Comparison of ENCODE assay signal across 8 cellular contexts in the genomic region with DNA sequence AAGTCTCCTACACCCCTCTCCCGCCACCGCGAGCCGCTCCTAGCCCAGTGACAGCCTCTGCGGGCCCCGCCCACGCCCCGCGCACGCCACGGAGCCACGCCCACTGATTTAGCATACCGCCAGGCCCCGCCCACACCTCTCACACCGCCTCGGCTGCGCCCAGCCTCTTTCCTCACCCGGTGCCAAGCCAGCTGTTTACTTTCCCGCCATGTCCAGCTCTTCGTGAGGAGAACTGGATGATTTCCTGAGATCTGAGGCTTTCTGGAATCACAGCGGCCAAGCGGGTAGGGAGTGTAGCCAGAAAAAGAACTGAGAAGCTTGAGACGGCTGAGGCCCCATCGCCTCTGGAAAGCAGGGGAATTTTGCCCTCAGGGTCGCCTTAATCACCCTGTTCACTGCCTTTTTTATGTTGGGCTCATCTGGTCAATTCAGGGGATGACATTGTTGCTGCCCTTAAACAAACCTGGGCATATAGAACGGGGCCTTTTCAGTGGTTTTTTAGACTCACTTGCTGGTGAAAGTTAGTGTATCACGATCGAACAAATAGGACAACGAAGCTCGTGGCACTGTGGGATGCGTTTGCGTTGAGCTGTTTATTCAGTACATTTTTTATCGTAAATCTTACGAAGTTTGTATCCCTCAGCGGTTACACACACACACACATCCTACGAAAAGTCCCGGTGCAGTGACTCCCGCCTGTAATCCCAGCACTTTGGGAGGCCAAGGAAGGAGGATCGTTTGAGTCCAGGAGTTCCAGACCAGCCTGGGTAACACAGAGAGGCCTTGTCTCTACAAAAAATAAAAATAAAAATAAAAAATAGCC. TPM values are rescaled to one million over a fixed set of nuclear protein-coding genes. Genes with fewer than 3 reads are reported as not detected.
DNase-seq lines count a peak whose midpoint lies in the region; ATAC-seq and TF ChIP-seq lines count a peak whose summit lies in the region.

A gene with protein sequence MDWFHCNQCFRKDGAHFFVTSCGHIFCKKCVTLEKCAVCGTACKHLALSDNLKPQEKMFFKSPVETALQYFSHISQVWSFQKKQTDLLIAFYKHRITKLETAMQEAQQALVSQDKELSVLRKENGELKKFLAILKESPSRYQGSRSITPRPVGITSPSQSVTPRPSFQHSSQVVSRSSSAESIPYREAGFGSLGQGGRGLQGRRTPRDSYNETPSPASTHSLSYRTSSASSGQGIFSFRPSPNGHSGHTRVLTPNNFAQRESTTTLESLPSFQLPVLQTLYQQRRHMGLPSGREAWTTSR (plus strand): TSS at position 165 of the 823 bp plus-strand sequence. CDS start 2,410 bp downstream, outside the sequence.

- H3K27me3 ChIP-seq in CD4-positive, alpha-beta T cell (ENCODE audit: control insufficient read depth, insufficient read depth, low read length) = no peaks in the 10 kb centered on the region
- H3K27me3 ChIP-seq in H7 (ENCODE audit: control insufficient read depth, insufficient read depth, low read length) (no peaks in the 10 kb centered on the region), WERI-Rb-1 (ENCODE audit: insufficient read depth, low read depth, severe bottlenecking) (no peaks in the 10 kb centered on the region), gastrocnemius medialis (peaks cover 5 to 11% (median 9%) of the 10 kb centered on the region in 3 donors)

- CTCF ChIA-PET in CD4-positive, alpha-beta T cell (lab: Charles Lee) = no interaction called here
- CTCF ChIA-PET in MCF 10A (lab: Yijun Ruan, JAX) = interaction anchor here (0.6 to 2.0 kb wide), 8 partner anchors 11 to 242 kb away, joined by 3 to 8 read pairs (median 4); no protein-coding TSS in a partner anchor

- peaks cover 0 to 6% of the 10 kb centered on the region in 2 donors for H3K4me1 ChIP-seq in gastrocnemius medialis

- TF ChIP-seq POLR2A in gastrocnemius medialis (IDR thresholded peaks at IDR 0.05) = no peak

- H3K9me3 Mint-ChIP-seq in CD4-positive, alpha-beta T cell = no peaks in the 10 kb centered on the region
- H3K9me3 Mint-ChIP-seq in MCF 10A (ENCODE audit: unreplicated experiment) = no peaks in the 10 kb centered on the region

- no TSS peak for BruUV-seq in MCF 10A (replicated peaks; lab: Mats Ljungman, UMichigan)

- H3K36me3 ChIP-seq in H7 (replicated peaks; ENCODE audit: control insufficient read depth, insufficient read depth, low read length) (no peaks in the 10 kb centered on the region), WERI-Rb-1 (no peaks in the 10 kb centered on the region), gastrocnemius medialis (no peaks in the 10 kb centered on the region)

- TF ChIP-seq CTCF in CD4-positive, alpha-beta T cell (IDR thresholded peaks at IDR 0.05) = no peak
- TF ChIP-seq CTCF in WERI-Rb-1 (IDR thresholded peaks at IDR 0.05; ENCODE audit: low read depth, low read length) (no peak), MCF 10A (IDR thresholded peaks at IDR 0.05; ENCODE audit: unreplicated experiment) (no peak), gastrocnemius medialis (IDR thresholded peaks at IDR 0.05 in 4 of 5, conservative IDR thresholded peaks at IDR 0.05 in 1 of 5) (no peak)

- no peak within 1 kb of the TSS for H3K27ac Mint-ChIP-seq in CD4-positive, alpha-beta T cell
- H3K27ac Mint-ChIP-seq in MCF 10A (ENCODE audit: low read depth, unreplicated experiment) = peak within 1 kb of the TSS; percentile 63

- intact Hi-C loops in CD4-positive, alpha-beta T cell (cut with DNase I, micrococcal nuclease) = no loop called here
- intact Hi-C loops in MCF 10A (cut with micrococcal nuclease) (no loop called here), gastrocnemius medialis (cut with DNase I; ENCODE audit: low total_unique reads) (no loop called here)

- peak within 1 kb of the TSS; percentile 35 for H3K4me3 ChIP-seq in H7 (ENCODE audit: insufficient read depth, low read depth, low read length)
- H3K4me3 ChIP-seq in WERI-Rb-1 (ENCODE audit: low read depth, low read length) = no peak within 1 kb of the TSS
- H3K4me3 ChIP-seq in iPS-18c (ENCODE audit: insufficient read depth, low read depth, low read length) = peak within 1 kb of the TSS; percentile 25; the same call in 1 of the 2 replicates
- peak within 1 kb of the TSS; percentile 31 to 50 (median 38) for H3K4me3 ChIP-seq in gastrocnemius medialis

- H3K27ac ChIP-seq in CD4-positive, alpha-beta T cell (ENCODE audit: low read depth, low read length) = no peak within 1 kb of the TSS
- H3K27ac ChIP-seq in WERI-Rb-1 (no peak within 1 kb of the TSS), gastrocnemius medialis (no peak within 1 kb of the TSS)

- peak; percentile 100 for ATAC-seq in CD4-positive, alpha-beta T cell (ENCODE audit: poor library complexity)
- ATAC-seq in gastrocnemius medialis (peak; percentile 87 to 93), HG03460 (IDR thresholded peaks at IDR 0.05; ENCODE audit: unreplicated experiment) (no peak)

- POLR2A ChIA-PET in CD4-positive, alpha-beta T cell (lab: Charles Lee) = interaction anchor here (0.6 to 1.0 kb wide), 2 partner anchors 8 to 143 kb away, joined by 3 to 4 read pairs; a partner anchor contains a TSS
- POLR2A ChIA-PET in MCF 10A (lab: Yijun Ruan, JAX) = interaction anchor here (0.6 to 1.2 kb wide), 6 partner anchors 24 to 167 kb away, joined by 3 to 6 read pairs (median 4); a partner anchor contains a TSS

- no peaks in the 10 kb centered on the region for H3K9me3 ChIP-seq in CD4-positive, alpha-beta T cell (ENCODE audit: control insufficient read depth, low read length)
- H3K9me3 ChIP-seq in WERI-Rb-1 (ENCODE audit: severe bottlenecking) (no peaks in the 10 kb centered on the region), iPS-18c (ENCODE audit: control insufficient read depth, insufficient read depth, low read length) (no peaks in the 10 kb centered on the region), gastrocnemius medialis (no peaks in the 10 kb centered on the region)

- DNase-seq in CD4-positive, alpha-beta T cell = peak; percentile 57 to 82 (median 72)
- DNase-seq in H7 (peak; percentile 96), NCI-H2107 treated with DMSO at 0.1 percent for 48 hours (lab: John Stamatoyannopoulos, UW; ENCODE audit: unreplicated experiment) (peak; percentile 66), WERI-Rb-1 (peak; percentile 57), MCF 10A (ENCODE audit: unreplicated experiment) (peak; percentile 86), gastrocnemius medialis (peak; percentile 66 to 80)

- H3K27me3 Mint-ChIP-seq in CD4-positive, alpha-beta T cell = peaks cover 46% of the 10 kb centered on the region
- H3K27me3 Mint-ChIP-seq in MCF 10A (ENCODE audit: insufficient read depth, unreplicated experiment) = no peaks in the 10 kb centered on the region

- in situ Hi-C loops in gastrocnemius medialis (cut with MboI; ENCODE audit: low sequenced_read_pairs in 4 of 4) = no loop called here

- H3K36me3 Mint-ChIP-seq in CD4-positive, alpha-beta T cell (ENCODE audit: low read depth) = no peaks in the 10 kb centered on the region
- H3K36me3 Mint-ChIP-seq in MCF 10A (ENCODE audit: insufficient read depth, unreplicated experiment) = no peaks in the 10 kb centered on the region

- H3K4me1 Mint-ChIP-seq in CD4-positive, alpha-beta T cell (ENCODE audit: low read depth) = peaks cover 7% of the 10 kb centered on the region
- H3K4me1 Mint-ChIP-seq in MCF 10A (ENCODE audit: insufficient read depth, unreplicated experiment) = peaks cover 7% of the 10 kb centered on the region

- no peak within 1 kb of the TSS for H3K4me3 Mint-ChIP-seq in CD4-positive, alpha-beta T cell
- H3K4me3 Mint-ChIP-seq in MCF 10A (ENCODE audit: unreplicated experiment) = peak within 1 kb of the TSS; percentile 74

RNA-seq across cellular contexts. Expression of the gene that starts here (rescaled TPM):
- not detected for total RNA-seq in CD4-positive, alpha-beta T cell
- 0.24 TPM in 1 of 2 replicates, not detected in the other for total RNA-seq in H7 (2014; rRNA removed; shearing (Covaris generic))
- total RNA-seq in MCF 10A (2022) (not detected in 2 replicates), gastrocnemius medialis (not detected)

Comparison
In these comparisons a context has a peak if more than half of its experiments do, and no peak if none do; other contexts are left out.
1. Peak in DNase-seq and ATAC-seq in CD4-positive, alpha-beta T cell; RNA of the gene not detected or under 1 TPM.
2. Peak in DNase-seq and H3K4me3 ChIP-seq in H7; RNA of the gene not detected or under 1 TPM.
3. Peak in DNase-seq in MCF 10A; RNA of the gene not detected or under 1 TPM.
4. Peak in DNase-seq, ATAC-seq and H3K4me3 ChIP-seq in gastrocnemius medialis; RNA of the gene not detected or under 1 TPM.